20 cellular contexts compared by ENCODE assay signal in the genomic region with DNA sequence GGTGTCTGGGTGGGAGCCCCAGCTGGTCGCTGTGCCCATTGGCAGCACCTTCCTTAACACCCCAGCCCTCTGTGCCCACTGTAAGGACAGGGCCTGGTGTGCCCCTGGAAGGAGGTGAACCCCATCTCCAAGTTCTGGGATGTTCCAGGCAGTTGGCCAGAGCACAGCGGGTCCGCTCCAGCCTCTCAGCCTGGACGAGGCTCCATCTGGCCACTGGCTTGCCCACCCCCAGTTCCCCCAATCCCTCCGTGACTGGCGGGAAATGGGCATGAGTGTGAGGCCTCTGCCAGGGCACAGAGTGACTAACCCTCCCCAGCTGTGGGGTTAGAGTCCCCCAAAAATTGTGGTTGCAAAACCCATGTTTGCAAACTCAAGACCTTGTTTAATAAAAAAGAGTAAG. TPM values are rescaled to one million over a fixed set of nuclear protein-coding genes. Genes with fewer than 3 reads are reported as not detected.
A peak's percentile ranks its signal among the peaks of the same experiment; 100 is the strongest.
DNase-seq lines count a peak whose midpoint lies in the region; ATAC-seq and TF ChIP-seq lines count a peak whose summit lies in the region.
"Had no signal": no experiment of that assay in that cellular context is flagged by ENCODE, and none has a peak within 500 bp of the region (broad histone marks: within the 10 kb centered on the region; RNA-seq: fewer than 3 reads in every experiment).

No MANE protein-coding gene starts in this region.

- no peak overlapping the region for H3K27ac Mint-ChIP-seq in osteocyte (ENCODE audit: unreplicated experiment)
- H3K27ac Mint-ChIP-seq: CD8-positive, alpha-beta memory T cell had no signal

- peaks cover 13% of the 10 kb centered on the region for H3K4me1 Mint-ChIP-seq in osteocyte (ENCODE audit: unreplicated experiment)

- H3K36me3 Mint-ChIP-seq in osteocyte (ENCODE audit: unreplicated experiment) = peaks cover 2% of the 10 kb centered on the region

- no peak for ATAC-seq in GM21528 (IDR thresholded peaks at IDR 0.05; ENCODE audit: low FRiP score, unreplicated experiment)

- no peak overlapping the region for H3K4me3 Mint-ChIP-seq in osteocyte (ENCODE audit: unreplicated experiment)
- H3K4me3 Mint-ChIP-seq: CD8-positive, alpha-beta memory T cell had no signal

- no peaks in the 10 kb centered on the region for H3K9me3 Mint-ChIP-seq in osteocyte (ENCODE audit: unreplicated experiment)
- H3K9me3 Mint-ChIP-seq: CD8-positive, alpha-beta memory T cell had no signal

- no peaks in the 10 kb centered on the region for H3K27me3 Mint-ChIP-seq in osteocyte (ENCODE audit: unreplicated experiment)
- H3K27me3 Mint-ChIP-seq: CD8-positive, alpha-beta memory T cell had no signal

- TF ChIP-seq CTCF in VCaP (conservative IDR thresholded peaks at IDR 0.05) (no peak), osteocyte (IDR thresholded peaks at IDR 0.05) (no peak)

- in situ Hi-C loops in KBM-7 (cut with MboI; ENCODE audit: low pct_unique_long_range_greater_than_20kb, low sequenced_read_pairs) = no loop called here

- H3K27ac ChIP-seq in VCaP = peak overlapping the region; percentile 96; the same call in 1 of the 2 replicates
- H3K27ac ChIP-seq: RWPE1 had no signal

- DNase-seq in C1 segment of cervical spinal cord (lab: John Stamatoyannopoulos, UW) (peak in 10 of 14 donors; percentile 56 to 94 (median 75)), head of caudate nucleus (peak in 37 of 42 donors; percentile 13 to 90 (median 61)), osteocyte (ENCODE audit: extremely low spot score, unreplicated experiment) (peak; percentile 76), SKM-1 (lab: John Stamatoyannopoulos, UW; ENCODE audit: unreplicated experiment) (no peak), KBM-7 (no peak), COLO829 (ENCODE audit: low spot score) (no peak)
- DNase-seq: CD8-positive, alpha-beta memory T cell; DMS153; EL; HCEC 1CT; NCI-H1436 treated with DMSO at 0.1 percent for 48 hours; NCI-H2227 treated with DMSO at 0.1 percent for 48 hours; NCI-H524 treated with DMSO at 0.1 percent for 48 hours; NK-92 treated with Interleukin-12 subunit alpha and Interleukin-12 subunit beta, amount 100 ng/mL, for 24 hours; OCI-M1 had no signal

- intact Hi-C loops in head of caudate nucleus (cut with DNase I) = no loop called here

RNA-seq across cellular contexts. Expression of gene GRIFIN, which starts 15.6 kb away (rescaled TPM):
- total RNA-seq in osteocyte = not detected in 2 replicates
- total RNA-seq: CD8-positive, alpha-beta memory T cell; HT-29; SK-MEL-5 had no signal

RNA-seq across cellular contexts. Expression of gene CHST12, which starts 57.2 kb away (rescaled TPM):
- total RNA-seq in osteocyte = 28.0 and 30.2 TPM in 2 replicates

RNA-seq across cellular contexts. Expression of gene LFNG, which starts 58.9 kb away (rescaled TPM):
- 20.8 and 23.3 TPM in 2 replicates for total RNA-seq in osteocyte

Comparison
In these comparisons a context has a peak if more than half of its experiments do, and no peak if none do; other contexts are left out.
1. DNase-seq: peak in C1 segment of cervical spinal cord (10 of 14), head of caudate nucleus (37 of 42) and osteocyte (single experiment); none in SKM-1 (single experiment), KBM-7 (single experiment) and COLO829 (single experiment).